ENCODE assay signal across 19 cellular contexts in genomic region chr17:444879-445454, GRCh38.
"Had no signal": no experiment of that assay in that cellular context is flagged by ENCODE, and none has a peak within 500 bp of the region (broad histone marks: within the 10 kb centered on the region; RNA-seq: fewer than 3 reads in every experiment).

No MANE protein-coding gene starts in this region.

- H3K27me3 ChIP-seq: adrenal gland, right atrium auricular region, suprapubic skin, transverse colon, vagina had no signal

- H3K9me3 ChIP-seq: adrenal gland, lower lobe of right lung, right atrium auricular region, suprapubic skin, transverse colon, vagina had no signal

- H3K27ac Mint-ChIP-seq: natural killer cell treated with Interleukin-12 subunit alpha and Interleukin-12 subunit beta and Interleukin-15 and Interleukin-18, amount 100 ng/mL, for 72 hours; stimulated activated naive CD8-positive, alpha-beta T cell treated with anti-CD3 and anti-CD28 coated beads, Interleukin-15, Interleukin-2, amounts not matched to agents 100 ng/mL and 50 ng/mL, for 24 hours had no signal

- DNase-seq: activated CD4-positive, alpha-beta T cell treated with anti-CD3 and anti-CD28 coated beads for 1 hour; adrenal gland; cerebellar nuclear complex; cortex of kidney; erythroblast; foreskin melanocyte; glutamatergic neuron; hippocampal formation; left colon; lower lobe of right lung; SW 1271; T-helper 2 cell; transverse colon had no signal

- H3K27ac ChIP-seq: adrenal gland, lower lobe of right lung, right atrium auricular region, suprapubic skin, transverse colon, vagina, VCaP had no signal

- H3K4me1 ChIP-seq: adrenal gland, lower lobe of right lung, right atrium auricular region, suprapubic skin, transverse colon, vagina had no signal

- H3K36me3 ChIP-seq: adrenal gland, transverse colon, vagina had no signal

- H3K4me3 ChIP-seq: adrenal gland, lower lobe of right lung, right atrium auricular region, suprapubic skin, transverse colon, vagina had no signal

- H3K9me3 Mint-ChIP-seq: natural killer cell treated with Interleukin-12 subunit alpha and Interleukin-12 subunit beta and Interleukin-15 and Interleukin-18, amount 100 ng/mL, for 72 hours; stimulated activated naive CD8-positive, alpha-beta T cell treated with anti-CD3 and anti-CD28 coated beads, Interleukin-15, Interleukin-2, amounts not matched to agents 100 ng/mL and 50 ng/mL, for 24 hours had no signal

- H3K4me3 Mint-ChIP-seq: natural killer cell treated with Interleukin-12 subunit alpha and Interleukin-12 subunit beta and Interleukin-15 and Interleukin-18, amount 100 ng/mL, for 72 hours; stimulated activated naive CD8-positive, alpha-beta T cell treated with anti-CD3 and anti-CD28 coated beads, Interleukin-15, Interleukin-2, amounts not matched to agents 100 ng/mL and 50 ng/mL, for 24 hours had no signal

- H3K27me3 Mint-ChIP-seq: natural killer cell treated with Interleukin-12 subunit alpha and Interleukin-12 subunit beta and Interleukin-15 and Interleukin-18, amount 100 ng/mL, for 72 hours; stimulated activated naive CD8-positive, alpha-beta T cell treated with anti-CD3 and anti-CD28 coated beads, Interleukin-15, Interleukin-2, amounts not matched to agents 100 ng/mL and 50 ng/mL, for 24 hours had no signal
